Comparison of ENCODE assay signal across 23 cellular contexts in the genomic region with DNA sequence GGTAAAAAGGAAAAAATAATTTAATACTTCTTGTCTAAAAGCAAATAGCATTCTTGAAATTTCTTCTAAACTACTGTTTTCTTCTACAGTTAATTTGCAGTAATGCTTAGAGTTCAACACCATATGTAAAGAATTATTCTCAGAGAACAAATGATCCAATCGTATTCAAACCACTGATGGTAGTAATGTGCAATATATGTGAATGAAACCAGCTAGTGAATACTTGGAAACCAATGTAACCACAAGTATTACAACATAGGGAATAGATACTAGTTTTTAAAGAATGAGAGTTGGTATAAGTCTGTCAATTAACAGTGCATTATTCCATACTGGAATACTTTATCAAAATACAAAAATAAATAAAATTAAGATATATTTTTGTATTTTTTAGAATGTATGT.
DNase-seq lines count a peak whose midpoint lies in the region; ATAC-seq and TF ChIP-seq lines count a peak whose summit lies in the region.
"Had no signal": no experiment of that assay in that cellular context is flagged by ENCODE, and none has a peak within 500 bp of the region (broad histone marks: within the 10 kb centered on the region; RNA-seq: fewer than 3 reads in every experiment).

No MANE protein-coding gene starts in this region.

- no peaks in the 10 kb centered on the region for H3K27me3 Mint-ChIP-seq in natural killer cell (ENCODE audit: low read depth in 2 of 2)
- H3K27me3 Mint-ChIP-seq: central memory CD8-positive, alpha-beta T cell; IgD-negative memory B cell had no signal

- H3K27me3 ChIP-seq in GM23248 (replicated peaks; ENCODE audit: insufficient read depth): no peaks in the 10 kb centered on the region
- no peaks in the 10 kb centered on the region for H3K27me3 ChIP-seq in left lung
- H3K27me3 ChIP-seq: BLaER1, hepatocyte, MG63 had no signal

- no peak overlapping the region for H3K4me3 ChIP-seq in GM23248
- H3K4me3 ChIP-seq in skeletal muscle cell (ENCODE audit: low read depth, low read length): no peak overlapping the region
- H3K4me3 ChIP-seq in left lung: no peak overlapping the region
- H3K4me3 ChIP-seq: BLaER1, GM12878, hepatocyte, MG63 had no signal

- TF ChIP-seq CTCF in left lung (IDR thresholded peaks at IDR 0.05) (no peak), natural killer cell (IDR thresholded peaks at IDR 0.05) (no peak)

- no peak overlapping the region for H3K4me3 Mint-ChIP-seq in natural killer cell
- H3K4me3 Mint-ChIP-seq: central memory CD8-positive, alpha-beta T cell; IgD-negative memory B cell had no signal

- peaks cover 5 to 10% of the 10 kb centered on the region in 2 donors for H3K9me3 Mint-ChIP-seq in natural killer cell

- H3K36me3 ChIP-seq in GM23248 (ENCODE audit: low read depth) (no peaks in the 10 kb centered on the region), left lung (no peaks in the 10 kb centered on the region)
- H3K36me3 ChIP-seq: BLaER1, MG63 had no signal

- H4K20me1 ChIP-seq in GM23248 (ENCODE audit: insufficient read depth): no peaks in the 10 kb centered on the region
- H4K20me1 ChIP-seq: BLaER1 had no signal

- no peak overlapping the region for H3K9ac ChIP-seq in GM23248
- H3K9ac ChIP-seq: BLaER1 had no signal

- H3K27ac Mint-ChIP-seq in natural killer cell: no peak overlapping the region
- H3K27ac Mint-ChIP-seq: IgD-negative memory B cell had no signal

- H3K9me3 ChIP-seq in GM23248 (ENCODE audit: low read depth): no peaks in the 10 kb centered on the region
- no peaks in the 10 kb centered on the region for H3K9me3 ChIP-seq in left lung
- H3K9me3 ChIP-seq: BLaER1, MG63 had no signal

- H3K4me1 ChIP-seq in GM23248 (ENCODE audit: insufficient read depth) (peaks cover 16% of the 10 kb centered on the region), left lung (no peaks in the 10 kb centered on the region)
- H3K4me1 ChIP-seq: BLaER1 had no signal

- no peaks in the 10 kb centered on the region for H3K4me1 Mint-ChIP-seq in natural killer cell
- H3K4me1 Mint-ChIP-seq: central memory CD8-positive, alpha-beta T cell; IgD-negative memory B cell had no signal

- H3K4me2 ChIP-seq in GM23248 (ENCODE audit: unreplicated experiment): peak overlapping the region; percentile 51
- H3K4me2 ChIP-seq: BLaER1, hepatocyte had no signal

- H3F3A ChIP-seq in GM23248 (ENCODE audit: insufficient read depth): 0 out of 2 replicates have a peak, but pooled peaks cover 3% of the 10 kb centered on the region

- in situ Hi-C loops in GM23248 (cut with MboI): no loop called here

- WGBS in GM23248 (ENCODE audit: low coverage in 1 of 2, low lambda C conversion rate in 2 of 2, missing lambda C conversion rate in 2 of 2), 2 experiments: 2 to 9% methylated on average over 1 of the region's 1 CpG

- ATAC-seq in left lung (no peak), GM18861 (IDR thresholded peaks at IDR 0.05; ENCODE audit: unreplicated experiment) (no peak), natural killer cell (no peak)
- ATAC-seq: GM12878 had no signal

- no peaks in the 10 kb centered on the region for H3K9me2 ChIP-seq in GM23248 (ENCODE audit: insufficient read depth)

- H3K79me2 ChIP-seq in GM23248 (ENCODE audit: insufficient read depth): no peaks in the 10 kb centered on the region
- H3K79me2 ChIP-seq: hepatocyte had no signal

- H2AFZ ChIP-seq in GM23248: no peak overlapping the region
- H2AFZ ChIP-seq: hepatocyte had no signal

- DNase-seq in GM23248: peak; percentile 71
- peak; percentile 45 for DNase-seq in NOMO-1 treated with DMSO at 0.1 percent for 48 hours (lab: John Stamatoyannopoulos, UW; ENCODE audit: unreplicated experiment)
- DNase-seq in dedifferentiated amniotic fluid mesenchymal stem cell (ENCODE audit: extremely low spot score): peak; percentile 78
- peak; percentile 5 for DNase-seq in skeletal muscle cell (ENCODE audit: low read depth)
- DNase-seq in left lung: no peak
- no peak for DNase-seq in natural killer cell
- DNase-seq: activated CD4-positive, alpha-beta T cell treated with anti-CD3 and anti-CD28 coated beads, Interleukin-2, amount 50 U/mL, for 48 hours; activated gamma-delta T cell treated with Interleukin-2 at 50 U/mL for 16 hours; amygdala; effector CD4-positive, alpha-beta T cell; MG63; NCI-H748 treated with DMSO at 0.1 percent for 48 hours; occipital lobe; retina; SHP77 treated with DMSO at 0.1 percent for 48 hours; stimulated activated CD8-positive, alpha-beta memory T cell treated with anti-CD3 and anti-CD28 coated beads, Interleukin-4, amount 100 ng/mL, for 48 hours; T-helper 2 cell had no signal

- H3K36me3 Mint-ChIP-seq in natural killer cell: no peaks in the 10 kb centered on the region
- H3K36me3 Mint-ChIP-seq: IgD-negative memory B cell had no signal

- intact Hi-C loops in left lung (cut with DNase I) (no loop called here), natural killer cell (cut with micrococcal nuclease) (no loop called here)

- H3K27ac ChIP-seq in GM23248 (no peak overlapping the region), left lung (no peak overlapping the region)
- H3K27ac ChIP-seq: BLaER1, hepatocyte had no signal

Comparison
In these comparisons a context has a peak if more than half of its experiments do, and no peak if none do; other contexts are left out.
1. DNase-seq: peak in GM23248 (single experiment), NOMO-1 treated with DMSO at 0.1 percent for 48 hours (single experiment), dedifferentiated amniotic fluid mesenchymal stem cell (single experiment) and skeletal muscle cell (single experiment); none in left lung (0 of 2) and natural killer cell (single experiment).